In the genomic region with DNA sequence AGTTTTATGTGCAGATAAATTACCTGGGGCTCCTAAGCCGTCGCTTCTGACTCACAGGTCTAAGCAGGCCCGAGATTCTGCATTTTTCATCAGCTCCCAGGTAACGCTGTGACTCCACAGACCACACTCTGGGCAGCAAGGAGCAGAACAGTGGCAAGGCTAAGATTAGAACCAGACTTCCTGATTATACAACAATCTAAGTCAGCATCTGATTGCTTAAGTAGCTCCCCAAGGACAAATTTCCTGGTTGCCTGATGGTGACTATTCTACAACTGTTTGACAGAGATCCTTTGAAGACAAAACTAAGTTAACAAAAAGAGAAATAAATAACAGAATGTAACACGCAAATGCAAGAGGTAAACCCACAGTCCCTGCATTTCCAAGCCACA, we compare ENCODE assay signal across 1 cellular context.
TF ChIP-seq lines count a peak whose summit lies in the region.

No MANE protein-coding gene starts in this region.

TF ChIP-seq in GM12878, 131 proteins besides CTCF, POLR2A, EP300 and RAD21 (continued from another document):
- TF ChIP-seq, protein P1, sequence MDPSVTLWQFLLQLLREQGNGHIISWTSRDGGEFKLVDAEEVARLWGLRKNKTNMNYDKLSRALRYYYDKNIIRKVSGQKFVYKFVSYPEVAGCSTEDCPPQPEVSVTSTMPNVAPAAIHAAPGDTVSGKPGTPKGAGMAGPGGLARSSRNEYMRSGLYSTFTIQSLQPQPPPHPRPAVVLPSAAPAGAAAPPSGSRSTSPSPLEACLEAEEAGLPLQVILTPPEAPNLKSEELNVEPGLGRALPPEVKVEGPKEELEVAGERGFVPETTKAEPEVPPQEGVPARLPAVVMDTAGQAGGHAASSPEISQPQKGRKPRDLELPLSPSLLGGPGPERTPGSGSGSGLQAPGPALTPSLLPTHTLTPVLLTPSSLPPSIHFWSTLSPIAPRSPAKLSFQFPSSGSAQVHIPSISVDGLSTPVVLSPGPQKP (IDR thresholded peaks at IDR 0.05; ENCODE audit: low read depth, low read length): no peak
- TF ChIP-seq, protein P2, sequence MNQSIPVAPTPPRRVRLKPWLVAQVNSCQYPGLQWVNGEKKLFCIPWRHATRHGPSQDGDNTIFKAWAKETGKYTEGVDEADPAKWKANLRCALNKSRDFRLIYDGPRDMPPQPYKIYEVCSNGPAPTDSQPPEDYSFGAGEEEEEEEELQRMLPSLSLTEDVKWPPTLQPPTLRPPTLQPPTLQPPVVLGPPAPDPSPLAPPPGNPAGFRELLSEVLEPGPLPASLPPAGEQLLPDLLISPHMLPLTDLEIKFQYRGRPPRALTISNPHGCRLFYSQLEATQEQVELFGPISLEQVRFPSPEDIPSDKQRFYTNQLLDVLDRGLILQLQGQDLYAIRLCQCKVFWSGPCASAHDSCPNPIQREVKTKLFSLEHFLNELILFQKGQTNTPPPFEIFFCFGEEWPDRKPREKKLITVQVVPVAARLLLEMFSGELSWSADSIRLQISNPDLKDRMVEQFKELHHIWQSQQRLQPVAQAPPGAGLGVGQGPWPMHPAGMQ (IDR thresholded peaks at IDR 0.05; ENCODE audit: borderline replicate concordance): no peak
- TF ChIP-seq, protein P3, sequence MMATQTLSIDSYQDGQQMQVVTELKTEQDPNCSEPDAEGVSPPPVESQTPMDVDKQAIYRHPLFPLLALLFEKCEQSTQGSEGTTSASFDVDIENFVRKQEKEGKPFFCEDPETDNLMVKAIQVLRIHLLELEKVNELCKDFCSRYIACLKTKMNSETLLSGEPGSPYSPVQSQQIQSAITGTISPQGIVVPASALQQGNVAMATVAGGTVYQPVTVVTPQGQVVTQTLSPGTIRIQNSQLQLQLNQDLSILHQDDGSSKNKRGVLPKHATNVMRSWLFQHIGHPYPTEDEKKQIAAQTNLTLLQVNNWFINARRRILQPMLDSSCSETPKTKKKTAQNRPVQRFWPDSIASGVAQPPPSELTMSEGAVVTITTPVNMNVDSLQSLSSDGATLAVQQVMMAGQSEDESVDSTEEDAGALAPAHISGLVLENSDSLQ (IDR thresholded peaks at IDR 0.05): no peak
- TF ChIP-seq CBX3 (IDR thresholded peaks at IDR 0.05; ENCODE audit: borderline replicate concordance, low read depth) (no peak), ZNF274 (IDR thresholded peaks at IDR 0.05; ENCODE audit: insufficient read depth, insufficient read length) (no peak), MTA3 (IDR thresholded peaks at IDR 0.05; ENCODE audit: borderline replicate concordance, low read length) (no peak), MAX (IDR thresholded peaks at IDR 0.05; ENCODE audit: low read depth, low read length) (no peak), CREM (IDR thresholded peaks at IDR 0.05; ENCODE audit: low read depth) (no peak), REST (IDR thresholded peaks at IDR 0.05; ENCODE audit: low read depth, low read length) (no peak), STAT1 (conservative IDR thresholded peaks at IDR 0.05) (no peak)
- TF ChIP-seq, protein P4, sequence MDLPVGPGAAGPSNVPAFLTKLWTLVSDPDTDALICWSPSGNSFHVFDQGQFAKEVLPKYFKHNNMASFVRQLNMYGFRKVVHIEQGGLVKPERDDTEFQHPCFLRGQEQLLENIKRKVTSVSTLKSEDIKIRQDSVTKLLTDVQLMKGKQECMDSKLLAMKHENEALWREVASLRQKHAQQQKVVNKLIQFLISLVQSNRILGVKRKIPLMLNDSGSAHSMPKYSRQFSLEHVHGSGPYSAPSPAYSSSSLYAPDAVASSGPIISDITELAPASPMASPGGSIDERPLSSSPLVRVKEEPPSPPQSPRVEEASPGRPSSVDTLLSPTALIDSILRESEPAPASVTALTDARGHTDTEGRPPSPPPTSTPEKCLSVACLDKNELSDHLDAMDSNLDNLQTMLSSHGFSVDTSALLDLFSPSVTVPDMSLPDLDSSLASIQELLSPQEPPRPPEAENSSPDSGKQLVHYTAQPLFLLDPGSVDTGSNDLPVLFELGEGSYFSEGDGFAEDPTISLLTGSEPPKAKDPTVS (IDR thresholded peaks at IDR 0.05; ENCODE audit: low read depth, low read length): no peak
- TF ChIP-seq, protein P5, sequence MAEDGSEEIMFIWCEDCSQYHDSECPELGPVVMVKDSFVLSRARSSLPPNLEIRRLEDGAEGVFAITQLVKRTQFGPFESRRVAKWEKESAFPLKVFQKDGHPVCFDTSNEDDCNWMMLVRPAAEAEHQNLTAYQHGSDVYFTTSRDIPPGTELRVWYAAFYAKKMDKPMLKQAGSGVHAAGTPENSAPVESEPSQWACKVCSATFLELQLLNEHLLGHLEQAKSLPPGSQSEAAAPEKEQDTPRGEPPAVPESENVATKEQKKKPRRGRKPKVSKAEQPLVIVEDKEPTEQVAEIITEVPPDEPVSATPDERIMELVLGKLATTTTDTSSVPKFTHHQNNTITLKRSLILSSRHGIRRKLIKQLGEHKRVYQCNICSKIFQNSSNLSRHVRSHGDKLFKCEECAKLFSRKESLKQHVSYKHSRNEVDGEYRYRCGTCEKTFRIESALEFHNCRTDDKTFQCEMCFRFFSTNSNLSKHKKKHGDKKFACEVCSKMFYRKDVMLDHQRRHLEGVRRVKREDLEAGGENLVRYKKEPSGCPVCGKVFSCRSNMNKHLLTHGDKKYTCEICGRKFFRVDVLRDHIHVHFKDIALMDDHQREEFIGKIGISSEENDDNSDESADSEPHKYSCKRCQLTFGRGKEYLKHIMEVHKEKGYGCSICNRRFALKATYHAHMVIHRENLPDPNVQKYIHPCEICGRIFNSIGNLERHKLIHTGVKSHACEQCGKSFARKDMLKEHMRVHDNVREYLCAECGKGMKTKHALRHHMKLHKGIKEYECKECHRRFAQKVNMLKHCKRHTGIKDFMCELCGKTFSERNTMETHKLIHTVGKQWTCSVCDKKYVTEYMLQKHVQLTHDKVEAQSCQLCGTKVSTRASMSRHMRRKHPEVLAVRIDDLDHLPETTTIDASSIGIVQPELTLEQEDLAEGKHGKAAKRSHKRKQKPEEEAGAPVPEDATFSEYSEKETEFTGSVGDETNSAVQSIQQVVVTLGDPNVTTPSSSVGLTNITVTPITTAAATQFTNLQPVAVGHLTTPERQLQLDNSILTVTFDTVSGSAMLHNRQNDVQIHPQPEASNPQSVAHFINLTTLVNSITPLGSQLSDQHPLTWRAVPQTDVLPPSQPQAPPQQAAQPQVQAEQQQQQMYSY (CRISPR knock-in tag; IDR thresholded peaks at IDR 0.05): no peak
TF ChIP-seq in GM12878: peak in this region for 0.
